10 cellular contexts compared by ENCODE assay signal in genomic region chr17:14307560-14308024, GRCh38. TPM values are rescaled to one million over a fixed set of nuclear protein-coding genes. Genes with fewer than 3 reads are reported as not detected.
DNase-seq lines count a peak whose midpoint lies in the region; ATAC-seq, FAIRE-seq and TF ChIP-seq lines count a peak whose summit lies in the region.
"Had no signal": no experiment of that assay in that cellular context is flagged by ENCODE, and none has a peak within 500 bp of the region (broad histone marks: within the 10 kb centered on the region; RNA-seq: fewer than 3 reads in every experiment).

No MANE protein-coding gene starts in this region.

- no peaks in the 10 kb centered on the region for H3K36me3 ChIP-seq in CD4-positive, alpha-beta memory T cell (ENCODE audit: insufficient read depth, low read length)
- H3K36me3 ChIP-seq in bronchial epithelial cell (ENCODE audit: control insufficient read depth, insufficient read depth, low read length) = no peaks in the 10 kb centered on the region
- H3K36me3 ChIP-seq in A673 (ENCODE audit: insufficient read depth, low read length, poor library complexity, severe bottlenecking) = no peaks in the 10 kb centered on the region
- H3K36me3 ChIP-seq: heart right ventricle had no signal

- H3K9me3 ChIP-seq in CD4-positive, alpha-beta memory T cell (ENCODE audit: control insufficient read depth in 1 of 2, low read length in 2 of 2) = no peaks in the 10 kb centered on the region
- no peaks in the 10 kb centered on the region for H3K9me3 ChIP-seq in A673 (ENCODE audit: low read depth, low read length, poor library complexity, severe bottlenecking)
- H3K9me3 ChIP-seq: heart right ventricle had no signal

- H3K9me3 Mint-ChIP-seq in CD4-positive, alpha-beta memory T cell = peaks cover 0 to 3% (median 0%) of the 10 kb centered on the region in 8 donors
- H3K9me3 Mint-ChIP-seq in nephron progenitor cell = no peaks in the 10 kb centered on the region

- POLR2A ChIA-PET in CD4-positive, alpha-beta memory T cell (lab: Charles Lee; ENCODE audit: partially characterized antibody) = no interaction called here
- POLR2A ChIA-PET in A673 (lab: Charles Lee; ENCODE audit: low non-redundant PET) = no interaction called here

- peaks cover 89% of the 10 kb centered on the region for H3K4me1 ChIP-seq in CD4-positive, alpha-beta memory T cell (ENCODE audit: insufficient read depth, low read length)
- no peaks in the 10 kb centered on the region for H3K4me1 ChIP-seq in A673 (ENCODE audit: insufficient read depth, low read length, poor library complexity, severe bottlenecking)

- no peak overlapping the region for H3K27ac ChIP-seq in CD4-positive, alpha-beta memory T cell (ENCODE audit: low read depth, low read length)
- no peak overlapping the region for H3K27ac ChIP-seq in A673 (ENCODE audit: low read depth, low read length, poor library complexity, severe bottlenecking)
- H3K27ac ChIP-seq: heart right ventricle had no signal

- no peak for FAIRE-seq in bronchial epithelial cell (lab: Jason Lieb, UNC)

- ATAC-seq in GM19467 (IDR thresholded peaks at IDR 0.05; ENCODE audit: unreplicated experiment) = no peak
- ATAC-seq: heart right ventricle had no signal

- intact Hi-C loops in CD4-positive, alpha-beta memory T cell (cut with micrococcal nuclease) = no loop called here
- intact Hi-C loops in A673 (cut with micrococcal nuclease; ENCODE audit: unreplicated experiment) = loop anchor here (10.0 kb wide), 1 partner anchor 293 kb away; no protein-coding TSS in a partner anchor

- H3K4me3 ChIP-seq in CD4-positive, alpha-beta memory T cell (ENCODE audit: low read length in 2 of 2) = no peak overlapping the region
- H3K4me3 ChIP-seq in bronchial epithelial cell (ENCODE audit: low read depth, low read length) (no peak overlapping the region), A673 (ENCODE audit: low read depth, low read length, poor library complexity, severe bottlenecking) (no peak overlapping the region)
- H3K4me3 ChIP-seq: heart right ventricle had no signal

- peaks cover 59 to 90% (median 72%) of the 10 kb centered on the region in 4 donors for H3K4me1 Mint-ChIP-seq in CD4-positive, alpha-beta memory T cell
- H3K4me1 Mint-ChIP-seq in nephron progenitor cell = peaks cover 79% of the 10 kb centered on the region

- H3K27me3 Mint-ChIP-seq in CD4-positive, alpha-beta memory T cell = no peaks in the 10 kb centered on the region
- H3K27me3 Mint-ChIP-seq in nephron progenitor cell (ENCODE audit: low read depth, poor library complexity) = peaks cover 8% of the 10 kb centered on the region

- TF ChIP-seq CTCF in bronchial epithelial cell (IDR thresholded peaks at IDR 0.05; ENCODE audit: insufficient read depth, low read length, severe bottlenecking) = no peak
- TF ChIP-seq CTCF in nephron progenitor cell (IDR thresholded peaks at IDR 0.05) = no peak
- no peak for TF ChIP-seq CTCF in A673 (conservative IDR thresholded peaks at IDR 0.05; ENCODE audit: low read depth, low read length)

- no peak for DNase-seq in CD4-positive, alpha-beta memory T cell
- peak; percentile 84 for DNase-seq in LHCN-M2 (ENCODE audit: low read depth)
- peak; percentile 72 for DNase-seq in bronchial epithelial cell (ENCODE audit: low read depth)
- no peak for DNase-seq in nephron progenitor cell
- DNase-seq in A673 (ENCODE audit: low spot score) = no peak
- DNase-seq in SKM-1 (lab: John Stamatoyannopoulos, UW; ENCODE audit: unreplicated experiment) = no peak
- no peak for DNase-seq in LoVo (ENCODE audit: low spot score)
- DNase-seq: cerebellar nuclear complex, heart right ventricle had no signal

- CTCF ChIA-PET in CD4-positive, alpha-beta memory T cell (lab: Charles Lee; ENCODE audit: partially characterized antibody) = no interaction called here
- CTCF ChIA-PET in A673 (lab: Charles Lee) = no interaction called here

- peak overlapping the region in 5 of 8 donors; percentile 17 to 79 (median 43) for H3K4me3 Mint-ChIP-seq in CD4-positive, alpha-beta memory T cell
- H3K4me3 Mint-ChIP-seq in nephron progenitor cell = peak overlapping the region; percentile 68

- H3K27me3 ChIP-seq in CD4-positive, alpha-beta memory T cell (ENCODE audit: insufficient read depth, low read length) = no peaks in the 10 kb centered on the region
- H3K27me3 ChIP-seq in bronchial epithelial cell (ENCODE audit: control insufficient read depth, insufficient read depth, low read length) (peaks cover 14% of the 10 kb centered on the region), A673 (replicated peaks; ENCODE audit: insufficient read depth, low read depth, low read length, poor library complexity) (peaks cover 71% of the 10 kb centered on the region)

- BruUV-seq in A673 (replicated peaks; lab: Mats Ljungman, UMichigan) = no TSS peak

- H3K27ac Mint-ChIP-seq in CD4-positive, alpha-beta memory T cell = peak overlapping the region in 3 of 7 donors; percentile 29 to 75 (median 73)
- H3K27ac Mint-ChIP-seq in nephron progenitor cell = peak overlapping the region; percentile 61

- peaks cover 17 to 43% of the 10 kb centered on the region in 2 donors for H3K36me3 Mint-ChIP-seq in CD4-positive, alpha-beta memory T cell
- H3K36me3 Mint-ChIP-seq in nephron progenitor cell (ENCODE audit: low read depth) = peaks cover 20% of the 10 kb centered on the region

RNA-seq across cellular contexts. Expression of gene HS3ST3B1, which starts 6.7 kb away (rescaled TPM):
- 10 to 100 TPM; 38.8 to 40.5 TPM for total RNA-seq in CD4-positive, alpha-beta memory T cell
- polyA plus RNA-seq in CD4-positive, alpha-beta memory T cell = 10 to 100 TPM in 1 of 2 donors, 1 to 10 TPM in 1; 6.0 to 12.4 TPM
- 6.9 and 7.7 TPM in 2 replicates for total RNA-seq in LHCN-M2 (2014; rRNA removed)
- polyA plus RNA-seq in LHCN-M2 (2012) = 2.3 TPM
- total RNA-seq in bronchial epithelial cell = 0.26 and 0.53 TPM in 2 replicates
- total RNA-seq in A673 (2021) = not detected in 2 replicates

Comparison
In these comparisons a context has a peak if more than half of its experiments do, and no peak if none do; other contexts are left out.
1. DNase-seq: peak in LHCN-M2 (single experiment) and bronchial epithelial cell (single experiment); none in CD4-positive, alpha-beta memory T cell (0 of 5), nephron progenitor cell (single experiment), A673 (single experiment), SKM-1 (single experiment) and LoVo (single experiment).